In the genomic region with DNA sequence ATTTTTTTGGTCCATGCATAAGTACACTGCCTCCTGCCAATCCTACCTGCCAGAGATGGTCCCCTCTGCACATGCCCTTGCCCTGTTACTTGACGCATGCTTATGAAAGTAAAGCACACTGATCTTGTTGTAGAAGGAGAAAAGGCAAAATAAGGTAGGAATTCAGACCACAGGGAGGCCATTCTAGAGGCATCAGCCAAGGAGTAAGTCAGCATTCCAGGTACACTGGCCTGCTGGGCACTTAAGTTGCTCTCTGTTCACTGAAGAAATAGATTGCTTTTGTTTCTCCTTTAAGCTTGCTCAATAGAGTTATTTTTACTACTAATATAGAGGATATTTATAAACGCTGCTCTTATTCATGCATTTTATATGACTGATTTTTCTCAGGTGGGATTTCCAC, we compare ENCODE assay signal across 26 cellular contexts.
"Had no signal": no experiment of that assay in that cellular context is flagged by ENCODE, and none has a peak within 500 bp of the region (broad histone marks: within the 10 kb centered on the region; RNA-seq: fewer than 3 reads in every experiment).

No MANE protein-coding gene starts in this region.

- FAIRE-seq: endometrium, frontal cortex, kidney had no signal

- H3K4me1 ChIP-seq: colonic mucosa, esophagus muscularis mucosa, foreskin keratinocyte, gastroesophageal sphincter, heart left ventricle, left lung, lower lobe of right lung had no signal

- ATAC-seq: effector memory CD8-positive, alpha-beta T cell; foreskin keratinocyte; gastroesophageal sphincter; heart left ventricle; left colon; left lung; left ventricle myocardium superior; lower lobe of right lung; mucosa of descending colon had no signal

- H3K9me3 ChIP-seq: colonic mucosa, esophagus muscularis mucosa, gastroesophageal sphincter, heart left ventricle, left lung, lower lobe of right lung, mucosa of descending colon had no signal

- H3K27ac Mint-ChIP-seq: dendritic cell treated with granulocyte-macrophage colony-stimulating factor and Interleukin-4, amounts not matched to agents 40 ng/mL and 50 ng/mL, for 4 days; effector memory CD8-positive, alpha-beta T cell; endodermal cell; immature natural killer cell; mesothelial cell of epicardium; naive B cell had no signal

- H3K4me3 ChIP-seq: colonic mucosa, esophagus muscularis mucosa, gastroesophageal sphincter, heart left ventricle, hepatocyte, left lung, lower lobe of right lung, mucosa of descending colon had no signal

- H3K9me3 Mint-ChIP-seq: endodermal cell, mesothelial cell of epicardium had no signal

- H3K27me3 ChIP-seq: colonic mucosa, esophagus muscularis mucosa, foreskin keratinocyte, heart left ventricle, hepatocyte, left lung had no signal

- H3K4me1 Mint-ChIP-seq: immature natural killer cell, mesothelial cell of epicardium, naive B cell had no signal

- H3K36me3 ChIP-seq: colonic mucosa, esophagus muscularis mucosa, gastroesophageal sphincter, heart left ventricle, left lung, lower lobe of right lung had no signal

- H2AFZ ChIP-seq: hepatocyte had no signal

- H3K4me2 ChIP-seq: hepatocyte had no signal

- H3K36me3 Mint-ChIP-seq: immature natural killer cell, mesothelial cell of epicardium, naive B cell had no signal

- H3K27me3 Mint-ChIP-seq: dendritic cell treated with granulocyte-macrophage colony-stimulating factor and Interleukin-4, amounts not matched to agents 40 ng/mL and 50 ng/mL, for 4 days; effector memory CD8-positive, alpha-beta T cell; naive B cell had no signal

- DNase-seq: colonic mucosa; cortex of kidney; effector CD8-positive, alpha-beta T cell; effector memory CD8-positive, alpha-beta T cell; endodermal cell; foreskin keratinocyte; heart left ventricle; hypothalamus; immature natural killer cell; islet precursor cell; kidney; kidney glomerular epithelial cell; left colon; left lung; left ventricle myocardium superior; lower lobe of right lung; mesenchymal stem cell; mucosa of descending colon; naive B cell had no signal

- H3K27ac ChIP-seq: colonic mucosa, esophagus muscularis mucosa, foreskin keratinocyte, gastroesophageal sphincter, heart left ventricle, hepatocyte, left lung, lower lobe of right lung had no signal

- H3K4me3 Mint-ChIP-seq: dendritic cell treated with granulocyte-macrophage colony-stimulating factor and Interleukin-4, amounts not matched to agents 40 ng/mL and 50 ng/mL, for 4 days; effector memory CD8-positive, alpha-beta T cell; endodermal cell; immature natural killer cell; mesothelial cell of epicardium; naive B cell had no signal

- H3K79me2 ChIP-seq: hepatocyte had no signal
